18 cellular contexts compared by ENCODE assay signal in the genomic region with DNA sequence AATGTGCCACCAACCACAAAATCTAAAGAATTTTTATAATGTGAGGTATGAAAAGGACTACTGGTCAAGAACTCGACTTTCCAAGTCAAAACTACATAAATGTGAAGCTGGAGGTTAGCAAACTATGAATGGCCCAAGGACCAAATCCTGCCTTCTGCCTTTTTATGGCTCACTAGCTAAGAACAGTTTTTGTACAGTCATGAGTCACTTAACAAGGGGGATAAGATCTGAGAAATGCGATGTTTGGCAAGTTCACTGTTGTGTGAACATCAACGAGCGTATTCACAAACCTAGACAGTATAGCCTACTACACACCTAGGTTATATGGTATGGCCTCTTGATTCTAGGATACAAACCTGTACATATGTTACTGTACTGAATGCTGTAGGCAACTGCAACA. TPM values are rescaled to one million over a fixed set of nuclear protein-coding genes. Genes with fewer than 3 reads are reported as not detected.
DNase-seq lines count a peak whose midpoint lies in the region; ATAC-seq, FAIRE-seq and TF ChIP-seq lines count a peak whose summit lies in the region.
"Had no signal": no experiment of that assay in that cellular context is flagged by ENCODE, and none has a peak within 500 bp of the region (broad histone marks: within the 10 kb centered on the region; RNA-seq: fewer than 3 reads in every experiment).

No MANE protein-coding gene starts in this region.

- H3K27ac Mint-ChIP-seq in naive thymus-derived CD8-positive, alpha-beta T cell: no peak overlapping the region
- H3K27ac Mint-ChIP-seq: CD4-positive, alpha-beta memory T cell; stimulated activated naive CD8-positive, alpha-beta T cell treated with anti-CD3 and anti-CD28 coated beads, Interleukin-15, Interleukin-2, amounts not matched to agents 100 ng/mL and 50 ng/mL, for 24 hours; T-cell had no signal

- TF ChIP-seq CTCF in esophagus muscularis mucosa (IDR thresholded peaks at IDR 0.05): no peak
- no peak for TF ChIP-seq CTCF in sigmoid colon (IDR thresholded peaks at IDR 0.05)
- TF ChIP-seq CTCF in suprapubic skin (IDR thresholded peaks at IDR 0.05): no peak

- H3K36me3 Mint-ChIP-seq in naive thymus-derived CD8-positive, alpha-beta T cell: no peaks in the 10 kb centered on the region
- H3K36me3 Mint-ChIP-seq: CD4-positive, alpha-beta memory T cell; T-cell had no signal

- intact Hi-C loops in esophagus muscularis mucosa (cut with DNase I): no loop called here
- intact Hi-C loops in sigmoid colon (cut with DNase I): no loop called here

- no peak overlapping the region for H3K4me3 Mint-ChIP-seq in naive thymus-derived CD8-positive, alpha-beta T cell
- H3K4me3 Mint-ChIP-seq: CD4-positive, alpha-beta memory T cell; naive thymus-derived CD4-positive, alpha-beta T cell; stimulated activated naive CD8-positive, alpha-beta T cell treated with anti-CD3 and anti-CD28 coated beads, Interleukin-15, Interleukin-2, amounts not matched to agents 100 ng/mL and 50 ng/mL, for 24 hours; T-cell had no signal

- WGBS in esophagus muscularis mucosa: 63% methylated on average over 4 of the region's 4 CpGs
- 77% methylated on average over 4 of the region's 4 CpGs for WGBS in sigmoid colon, 2 donors
- 76% methylated on average over 4 of the region's 4 CpGs for WGBS in suprapubic skin

- TF ChIP-seq POLR2A in esophagus muscularis mucosa (IDR thresholded peaks at IDR 0.05; ENCODE audit: low read depth) (no peak), sigmoid colon (IDR thresholded peaks at IDR 0.05) (no peak), suprapubic skin (IDR thresholded peaks at IDR 0.05) (no peak)

- H3K4me1 ChIP-seq in esophagus muscularis mucosa: peaks cover 89 to 100% (median 100%) of the 10 kb centered on the region in 4 donors
- peaks cover 0 to 100% (median 99%) of the 10 kb centered on the region in 4 donors for H3K4me1 ChIP-seq in sigmoid colon
- peaks cover 34% of the 10 kb centered on the region for H3K4me1 ChIP-seq in suprapubic skin

- H3K4me3 ChIP-seq in esophagus muscularis mucosa (no peak overlapping the region), sigmoid colon (no peak overlapping the region), suprapubic skin (no peak overlapping the region)
- H3K4me3 ChIP-seq: adrenal gland, HAP-1 had no signal

- no peaks in the 10 kb centered on the region for H3K9me3 Mint-ChIP-seq in naive thymus-derived CD8-positive, alpha-beta T cell
- H3K9me3 Mint-ChIP-seq: CD4-positive, alpha-beta memory T cell; naive thymus-derived CD4-positive, alpha-beta T cell; stimulated activated naive CD8-positive, alpha-beta T cell treated with anti-CD3 and anti-CD28 coated beads, Interleukin-15, Interleukin-2, amounts not matched to agents 100 ng/mL and 50 ng/mL, for 24 hours; T-cell had no signal

- DNase-seq in RPMI7951 (ENCODE audit: low read depth): peak; percentile 47
- DNase-seq in esophagus muscularis mucosa (ENCODE audit: extremely low spot score): no peak
- no peak for DNase-seq in sigmoid colon
- no peak for DNase-seq in naive thymus-derived CD8-positive, alpha-beta T cell
- DNase-seq in suprapubic skin (ENCODE audit: low spot score in 2 of 2): no peak
- DNase-seq in DMS114 treated with DMSO at 0.1 percent for 48 hours (lab: John Stamatoyannopoulos, UW; ENCODE audit: unreplicated experiment): no peak
- DNase-seq in HEK293T (ENCODE audit: extremely low spot score): no peak
- DNase-seq: activated CD4-positive, CD25-positive, alpha-beta regulatory T cell treated with anti-CD3 and anti-CD28 coated beads, Interleukin-2, amount 50 U/mL, for 72 hours; adrenal gland; CD4-positive, alpha-beta memory T cell; naive thymus-derived CD4-positive, alpha-beta T cell; NCI-H2227 treated with DMSO at 0.1 percent for 48 hours; right cardiac atrium; T-cell had no signal

- H3K27me3 ChIP-seq in esophagus muscularis mucosa: no peaks in the 10 kb centered on the region
- no peaks in the 10 kb centered on the region for H3K27me3 ChIP-seq in sigmoid colon
- no peaks in the 10 kb centered on the region for H3K27me3 ChIP-seq in suprapubic skin
- H3K27me3 ChIP-seq: adrenal gland had no signal

- CTCF ChIA-PET in HEK293T (lab: Yijun Ruan, JAX): interaction anchor here (1.1 to 1.7 kb wide), 2 partner anchors 13 to 15 kb away, joined by 3 to 4 read pairs; no protein-coding TSS in a partner anchor

- H3K4me1 Mint-ChIP-seq in naive thymus-derived CD8-positive, alpha-beta T cell: peaks cover 4 to 27% (median 19%) of the 10 kb centered on the region in 4 donors

- POLR2A ChIA-PET in naive thymus-derived CD8-positive, alpha-beta T cell (lab: Charles Lee): interaction anchor here (0.5 kb wide), 1 partner anchor 32 kb away, joined by 3 read pairs; no protein-coding TSS in a partner anchor
- POLR2A ChIA-PET in HEK293T (lab: Yijun Ruan, JAX): interaction anchor here (1.3 to 1.4 kb wide), 2 partner anchors 13 to 14 kb away, joined by 3 to 4 read pairs; no protein-coding TSS in a partner anchor

- FAIRE-seq in G401.6 (lab: Jason Lieb, UNC): peak; percentile 30
- FAIRE-seq: keratinocyte had no signal

- H3K27ac ChIP-seq in esophagus muscularis mucosa (replicated peaks in 1 of 4): peak overlapping the region; percentile 21 to 59 (median 48)
- H3K27ac ChIP-seq in sigmoid colon: peak overlapping the region; percentile 40 to 68 (median 59)
- H3K27ac ChIP-seq in suprapubic skin: no peak overlapping the region
- H3K27ac ChIP-seq: adrenal gland had no signal

- peaks cover 0 to 3% (median 1%) of the 10 kb centered on the region in 5 donors for H3K27me3 Mint-ChIP-seq in naive thymus-derived CD8-positive, alpha-beta T cell
- H3K27me3 Mint-ChIP-seq: stimulated activated naive CD8-positive, alpha-beta T cell treated with anti-CD3 and anti-CD28 coated beads, Interleukin-15, Interleukin-2, amounts not matched to agents 100 ng/mL and 50 ng/mL, for 24 hours had no signal

- no peaks in the 10 kb centered on the region for H3K9me3 ChIP-seq in esophagus muscularis mucosa
- no peaks in the 10 kb centered on the region for H3K9me3 ChIP-seq in sigmoid colon
- H3K9me3 ChIP-seq in suprapubic skin: no peaks in the 10 kb centered on the region
- H3K9me3 ChIP-seq: adrenal gland, HAP-1 had no signal

- ATAC-seq in naive thymus-derived CD8-positive, alpha-beta T cell: no peak
- ATAC-seq: naive thymus-derived CD4-positive, alpha-beta T cell; right cardiac atrium; T-cell had no signal

- peaks cover 0 to 12% (median 2%) of the 10 kb centered on the region in 4 donors for H3K36me3 ChIP-seq in esophagus muscularis mucosa
- peaks cover 0 to 14% (median 0%) of the 10 kb centered on the region in 4 donors for H3K36me3 ChIP-seq in sigmoid colon
- no peaks in the 10 kb centered on the region for H3K36me3 ChIP-seq in suprapubic skin
- H3K36me3 ChIP-seq: adrenal gland had no signal

- TF ChIP-seq EP300 in esophagus muscularis mucosa (IDR thresholded peaks at IDR 0.05) (no peak), sigmoid colon (IDR thresholded peaks at IDR 0.05) (no peak), suprapubic skin (IDR thresholded peaks at IDR 0.05) (no peak)

TF ChIP-seq in HEK293T, 16 proteins besides CTCF, POLR2A, EP300 and RAD21:
- TF ChIP-seq LEF1 (IDR thresholded peaks at IDR 0.05; ENCODE audit: borderline replicate concordance) (no peak), CTBP1 (IDR thresholded peaks at IDR 0.05; ENCODE audit: borderline replicate concordance) (no peak), FOXA1 (IDR thresholded peaks at IDR 0.05) (no peak), L3MBTL2 (conservative IDR thresholded peaks at IDR 0.05) (no peak)

RNA-seq across cellular contexts. Expression of gene FERMT2, which starts 28.2 kb away (rescaled TPM):
- total RNA-seq in RPMI7951 (2014; rRNA removed; shearing (Covaris generic)): 70.3 and 84.1 TPM in 2 replicates
- total RNA-seq in esophagus muscularis mucosa (100 to 1,000 TPM; 293 to 397 (median 370) TPM), sigmoid colon (100 to 1,000 TPM; 278 to 317 (median 297) TPM), suprapubic skin (10 to 100 TPM in 3 of 4 donors, 1 to 10 TPM in 1; 9.1 to 17.7 (median 15.1) TPM)
- polyA plus RNA-seq in sigmoid colon: 10 to 100 TPM in 2 of 3 donors, 1 to 10 TPM in 1; 3.0 to 21.9 (median 13.8) TPM
- total RNA-seq in naive thymus-derived CD8-positive, alpha-beta T cell: under 1 TPM; 0.27 to 0.52 TPM
- not detected for polyA plus RNA-seq in naive thymus-derived CD8-positive, alpha-beta T cell
- polyA plus RNA-seq: CD4-positive, alpha-beta memory T cell; naive thymus-derived CD4-positive, alpha-beta T cell had no signal

Comparison
In these comparisons a context has a peak if more than half of its experiments do, and no peak if none do; other contexts are left out.
1. RNA of gene FERMT2, which starts 28.2 kb away (total RNA-seq): 293 to 397 TPM in esophagus muscularis mucosa, 278 to 317 TPM in sigmoid colon, 70.3 to 84.1 TPM in RPMI7951 and 9.1 to 17.7 TPM in suprapubic skin; 0.27 to 0.52 TPM in naive thymus-derived CD8-positive, alpha-beta T cell; every median in the first group is over 4 times any median in the second.